Comparison of ENCODE assay signal across 16 cellular contexts in genomic region chr7:148803094-148803493, GRCh38.
"Had no signal": no experiment of that assay in that cellular context is flagged by ENCODE, and none has a peak within 500 bp of the region (broad histone marks: within the 10 kb centered on the region; RNA-seq: fewer than 3 reads in every experiment).

No MANE protein-coding gene starts in this region.

- H3K4me1 Mint-ChIP-seq: memory B cell, natural killer cell had no signal

- DNase-seq: activated CD4-positive, alpha-beta T cell treated with anti-CD3 and anti-CD28 coated beads for 4 hours; activated effector memory CD4-positive, alpha-beta T cell treated with anti-CD3 and anti-CD28 coated beads, Interleukin-2, amount 50 U/mL, for 16 hours; activated T-cell treated with anti-CD3 and anti-CD28 coated beads, Interleukin-2, amount 50 U/mL, for 1 hour; caudate nucleus; colonic mucosa; effector CD4-positive, alpha-beta T cell; left lung; natural killer cell; psoas muscle; spleen; stimulated activated CD4-positive, alpha-beta T cell treated with anti-CD3 and anti-CD28 coated beads, Interleukin-2, amount 100 ng/mL, for 24 hours; testis; WERI-Rb-1 had no signal

- H3K27ac Mint-ChIP-seq: memory B cell; natural killer cell; stimulated activated naive CD8-positive, alpha-beta T cell treated with anti-CD3 and anti-CD28 coated beads, Interleukin-15, Interleukin-2, amounts not matched to agents 100 ng/mL and 50 ng/mL, for 24 hours had no signal

- H3K9me3 ChIP-seq: colonic mucosa, left lung, psoas muscle, spleen, testis had no signal

- H3K4me1 ChIP-seq: colonic mucosa, left lung, spleen, testis had no signal

- H3K27ac ChIP-seq: colonic mucosa, left lung, psoas muscle, spleen, testis, WERI-Rb-1 had no signal

- H3K27me3 ChIP-seq: colonic mucosa, left lung, spleen, testis had no signal

- H3K9me3 Mint-ChIP-seq: memory B cell; natural killer cell; stimulated activated naive CD8-positive, alpha-beta T cell treated with anti-CD3 and anti-CD28 coated beads, Interleukin-15, Interleukin-2, amounts not matched to agents 100 ng/mL and 50 ng/mL, for 24 hours had no signal

- H3K4me3 ChIP-seq: colonic mucosa, left lung, psoas muscle, spleen, testis had no signal

- ATAC-seq: left lung, natural killer cell, psoas muscle, sciatic nerve had no signal

- H3K27me3 Mint-ChIP-seq: memory B cell; stimulated activated naive CD8-positive, alpha-beta T cell treated with anti-CD3 and anti-CD28 coated beads, Interleukin-15, Interleukin-2, amounts not matched to agents 100 ng/mL and 50 ng/mL, for 24 hours had no signal

- H3K4me3 Mint-ChIP-seq: memory B cell; natural killer cell; stimulated activated naive CD8-positive, alpha-beta T cell treated with anti-CD3 and anti-CD28 coated beads, Interleukin-15, Interleukin-2, amounts not matched to agents 100 ng/mL and 50 ng/mL, for 24 hours had no signal
